ENCODE assay signal across 1 cellular context in genomic region chr1:244862699-244863490, GRCh38.
A peak's percentile ranks its signal among the peaks of the same experiment; 100 is the strongest.
TF ChIP-seq lines count a peak whose summit lies in the region.

No MANE protein-coding gene starts in this region.

TF ChIP-seq in GM12878, 131 proteins besides CTCF, POLR2A, EP300 and RAD21 (continued from another document):
- TF ChIP-seq CEBPZ (IDR thresholded peaks at IDR 0.05; ENCODE audit: low read depth, low read length) (no peak), BCL11A (IDR thresholded peaks at IDR 0.05; ENCODE audit: low read depth, low read length) (no peak), GATAD2B (conservative IDR thresholded peaks at IDR 0.05; ENCODE audit: low read depth) (0 out of 2 replicates have a peak, but pooled peaks have one; percentile 31), TCF12 (IDR thresholded peaks at IDR 0.05; ENCODE audit: low read depth, low read length) (peak; percentile 74; the same call in 1 of the 2 replicates), POLR2AphosphoS5 (IDR thresholded peaks at IDR 0.05; ENCODE audit: low read length) (peak; percentile 72), BMI1 (IDR thresholded peaks at IDR 0.05; ENCODE audit: borderline replicate concordance) (no peak), YY1 (IDR thresholded peaks at IDR 0.05; ENCODE audit: low read depth, low read length) (peak; percentile 84), CHD2 (IDR thresholded peaks at IDR 0.05; ENCODE audit: borderline replicate concordance, low read depth, low read length) (peak; percentile 73; the same call in 1 of the 2 replicates), POLR2AphosphoS2 (IDR thresholded peaks at IDR 0.05; ENCODE audit: low read depth, low read length) (peak; percentile 66; the same call in 1 of the 2 replicates), JUND (IDR thresholded peaks at IDR 0.05; ENCODE audit: low read depth, low read length) (0 out of 2 replicates have a peak, but pooled peaks have one; percentile 5), ZNF24 (IDR thresholded peaks at IDR 0.05) (no peak), HDGF (IDR thresholded peaks at IDR 0.05) (no peak), ESRRA (IDR thresholded peaks at IDR 0.05; ENCODE audit: low read length) (no peak), NFXL1 (IDR thresholded peaks at IDR 0.05; ENCODE audit: borderline replicate concordance) (no peak), MTA3 (IDR thresholded peaks at IDR 0.05; ENCODE audit: borderline replicate concordance, low read length) (no peak), SMC3 (IDR thresholded peaks at IDR 0.05; ENCODE audit: borderline replicate concordance, low read length) (no peak), MTA2 (IDR thresholded peaks at IDR 0.05; ENCODE audit: low read depth) (no peak), DPF2 (IDR thresholded peaks at IDR 0.05) (peak; percentile 54; the same call in 1 of the 2 replicates), LARP7 (IDR thresholded peaks at IDR 0.05) (peak; percentile 19; the same call in 1 of the 2 replicates), TBL1XR1 (IDR thresholded peaks at IDR 0.05; ENCODE audit: low read depth, low read length) (no peak)
